Comparison of ENCODE assay signal across 8 cellular contexts in genomic region chr1:155687705-155688317, GRCh38. TPM values are rescaled to one million over a fixed set of nuclear protein-coding genes. Genes with fewer than 3 reads are reported as not detected.
DNase-seq lines count a peak whose midpoint lies in the region; ATAC-seq and TF ChIP-seq lines count a peak whose summit lies in the region.
"Not testable (repeated sequence)": the region's sequence is repeated elsewhere in the genome, so short reads cannot be mapped to it uniquely, and the experiment has no call there.

No MANE protein-coding gene starts in this region.

- not testable (repeated sequence) for H3K27me3 Mint-ChIP-seq in IgD-negative memory B cell

- not testable (repeated sequence) for H3K27me3 ChIP-seq in hepatocyte; neuron (ENCODE audit: insufficient read depth, low read length); tibial nerve

- peak overlapping the region; percentile 91 for H3K4me3 ChIP-seq in HEK293 (ENCODE audit: low read depth, low read length)
- H3K4me3 ChIP-seq in WI38 (ENCODE audit: low read depth, low read length), result peak overlapping the region; percentile 92
- H3K4me3 ChIP-seq in hepatocyte, result peak overlapping the region; percentile 57
- H3K4me3 ChIP-seq in neuron (ENCODE audit: low read length), result peak overlapping the region; percentile 79
- H3K4me3 ChIP-seq in tibial nerve, result peak overlapping the region; percentile 74 to 99 (median 92)

- peak overlapping the region; percentile 91 for H3K4me2 ChIP-seq in hepatocyte

- H3K36me3 Mint-ChIP-seq in IgD-negative memory B cell, result peaks cover 13% of the 10 kb centered on the region

- peaks cover 37 to 50% (median 46%) of the 10 kb centered on the region in 3 donors for H3K4me1 Mint-ChIP-seq in IgD-negative memory B cell

- peak; percentile 30 for ATAC-seq in GM18502 (IDR thresholded peaks at IDR 0.05; ENCODE audit: poor library complexity, unreplicated experiment)

- WGBS in hepatocyte (ENCODE audit: low lambda C conversion rate, missing lambda C conversion rate), result 1% methylated on average over 27 of the region's 34 CpGs
- 0 to 1% methylated on average over 26 to 27 of the region's 34 CpGs for WGBS in tibial nerve, 2 donors

- peak; percentile 7 for DNase-seq in cerebellar cortex (ENCODE audit: low spot score)
- DNase-seq in hepatocyte (ENCODE audit: low spot score); tibial nerve (ENCODE audit: low spot score in 2 of 2): not testable (repeated sequence)

- POLR2A ChIA-PET in HEK293 (lab: Yijun Ruan, JAX), result interaction anchor here (0.6 kb wide), 1 partner anchor 246 kb away, joined by 4 read pairs; no protein-coding TSS in a partner anchor

- TF ChIP-seq EP300 in tibial nerve (IDR thresholded peaks at IDR 0.05), result not testable (repeated sequence)

- peak overlapping the region; percentile 97 for H3K27ac ChIP-seq in HEK293 (ENCODE audit: extremely low read depth, low read depth, low read length)
- peak overlapping the region; percentile 98 for H3K27ac ChIP-seq in hepatocyte
- peak overlapping the region; percentile 88 to 98 (median 96) for H3K27ac ChIP-seq in tibial nerve

- not testable (repeated sequence) for TF ChIP-seq CTCF in HEK293 (tag by site-specific recombination; IDR thresholded peaks at IDR 0.05); WI38 (IDR thresholded peaks at IDR 0.05; ENCODE audit: low read depth, low read length); hepatocyte (IDR thresholded peaks at IDR 0.05; ENCODE audit: poor library complexity); tibial nerve (IDR thresholded peaks at IDR 0.05)

- not testable (repeated sequence) for H3K9me3 Mint-ChIP-seq in IgD-negative memory B cell

- peak overlapping the region; percentile 84 to 98 (median 95) for H3K27ac Mint-ChIP-seq in IgD-negative memory B cell

- H3K9me2 ChIP-seq in hepatocyte (replicated peaks; ENCODE audit: insufficient read depth), result not testable (repeated sequence)

- TF ChIP-seq POLR2A in tibial nerve (IDR thresholded peaks at IDR 0.05), result not testable (repeated sequence)

- CTCF ChIA-PET in HEK293 (lab: Yijun Ruan, JAX), result not testable (repeated sequence)

- peaks cover 84% of the 10 kb centered on the region for H3K79me2 ChIP-seq in hepatocyte

- not testable (repeated sequence) for H3K9me3 ChIP-seq in HEK293 (ENCODE audit: control insufficient read depth, insufficient read depth, low read depth, low read length); hepatocyte (ENCODE audit: low read depth); neuron (ENCODE audit: low read length); tibial nerve

- peaks cover 40% of the 10 kb centered on the region for H4K20me1 ChIP-seq in hepatocyte (ENCODE audit: insufficient read depth, poor library complexity, severe bottlenecking)

- not testable (repeated sequence) for H3K4me1 ChIP-seq in HEK293 (ENCODE audit: control insufficient read depth, insufficient read depth, low read length)
- peaks cover 13% of the 10 kb centered on the region for H3K4me1 ChIP-seq in hepatocyte (ENCODE audit: insufficient read depth)
- peaks cover 14% of the 10 kb centered on the region for H3K4me1 ChIP-seq in neuron (ENCODE audit: insufficient read depth, low read length)
- peaks cover 3 to 58% (median 23%) of the 10 kb centered on the region in 4 donors for H3K4me1 ChIP-seq in tibial nerve

- H2AFZ ChIP-seq in hepatocyte (peak overlapping the region; percentile 27), neuron (ENCODE audit: low read depth, low read length) (peak overlapping the region; percentile 48)

- H3K36me3 ChIP-seq in HEK293 (ENCODE audit: control insufficient read depth in 2 of 2, insufficient read depth in 1 of 2, low read length in 2 of 2) (peaks cover 5 to 19% of the 10 kb centered on the region in 2 experiments; a peak in 2 of 3 replicates), neuron (ENCODE audit: insufficient read depth, low read length) (peaks cover 14% of the 10 kb centered on the region), tibial nerve (peaks cover 0 to 17% (median 0%) of the 10 kb centered on the region in 3 donors)
- not testable (repeated sequence) for H3K36me3 ChIP-seq in hepatocyte (replicated peaks; ENCODE audit: insufficient read depth, low read depth)

- peak overlapping the region; percentile 94 to 99 (median 96) for H3K4me3 Mint-ChIP-seq in IgD-negative memory B cell

TF ChIP-seq in HEK293, 187 proteins besides CTCF, POLR2A, EP300 and RAD21:
- TF ChIP-seq IKZF3 (tag by site-specific recombination; IDR thresholded peaks at IDR 0.05) (0 out of 2 replicates have a peak, but pooled peaks have one; percentile 23), ZBTB17 (tag by site-specific recombination; IDR thresholded peaks at IDR 0.05) (peak; percentile 24; the same call in 1 of the 2 replicates), ZNF76 (tag by site-specific recombination; IDR thresholded peaks at IDR 0.05; ENCODE audit: borderline replicate concordance, low read depth) (peak; percentile 84), ZNF366 (tag by site-specific recombination; conservative IDR thresholded peaks at IDR 0.05) (0 out of 2 replicates have a peak, but pooled peaks have one; percentile 10)
- TF ChIP-seq, protein P1, sequence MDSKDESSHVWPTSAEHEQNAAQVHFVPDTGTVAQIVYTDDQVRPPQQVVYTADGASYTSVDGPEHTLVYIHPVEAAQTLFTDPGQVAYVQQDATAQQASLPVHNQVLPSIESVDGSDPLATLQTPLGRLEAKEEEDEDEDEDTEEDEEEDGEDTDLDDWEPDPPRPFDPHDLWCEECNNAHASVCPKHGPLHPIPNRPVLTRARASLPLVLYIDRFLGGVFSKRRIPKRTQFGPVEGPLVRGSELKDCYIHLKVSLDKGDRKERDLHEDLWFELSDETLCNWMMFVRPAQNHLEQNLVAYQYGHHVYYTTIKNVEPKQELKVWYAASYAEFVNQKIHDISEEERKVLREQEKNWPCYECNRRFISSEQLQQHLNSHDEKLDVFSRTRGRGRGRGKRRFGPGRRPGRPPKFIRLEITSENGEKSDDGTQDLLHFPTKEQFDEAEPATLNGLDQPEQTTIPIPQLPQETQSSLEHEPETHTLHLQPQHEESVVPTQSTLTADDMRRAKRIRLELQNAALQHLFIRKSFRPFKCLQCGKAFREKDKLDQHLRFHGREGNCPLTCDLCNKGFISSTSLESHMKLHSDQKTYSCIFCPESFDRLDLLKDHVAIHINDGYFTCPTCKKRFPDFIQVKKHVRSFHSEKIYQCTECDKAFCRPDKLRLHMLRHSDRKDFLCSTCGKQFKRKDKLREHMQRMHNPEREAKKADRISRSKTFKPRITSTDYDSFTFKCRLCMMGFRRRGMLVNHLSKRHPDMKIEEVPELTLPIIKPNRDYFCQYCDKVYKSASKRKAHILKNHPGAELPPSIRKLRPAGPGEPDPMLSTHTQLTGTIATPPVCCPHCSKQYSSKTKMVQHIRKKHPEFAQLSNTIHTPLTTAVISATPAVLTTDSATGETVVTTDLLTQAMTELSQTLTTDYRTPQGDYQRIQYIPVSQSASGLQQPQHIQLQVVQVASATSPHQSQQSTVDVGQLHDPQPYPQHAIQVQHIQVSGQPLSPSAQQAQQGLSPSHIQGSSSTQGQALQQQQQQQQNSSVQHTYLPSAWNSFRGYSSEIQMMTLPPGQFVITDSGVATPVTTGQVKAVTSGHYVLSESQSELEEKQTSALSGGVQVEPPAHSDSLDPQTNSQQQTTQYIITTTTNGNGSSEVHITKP (tag by site-specific recombination; IDR thresholded peaks at IDR 0.05), result peak; percentile 50

RNA-seq across cellular contexts. Expression of gene YY1AP1, which starts 0.8 kb away (rescaled TPM):
- polyA plus RNA-seq in IgD-negative memory B cell (43.4 TPM), hepatocyte (27.6 and 35.4 TPM in 2 replicates)
- total RNA-seq in hepatocyte (43.2 and 55.9 TPM in 2 replicates), tibial nerve (100 to 1,000 TPM; 170 to 253 (median 196) TPM)

RNA-seq across cellular contexts. Expression of gene DAP3, which starts 1.1 kb away (rescaled TPM):
- polyA plus RNA-seq in IgD-negative memory B cell (70.3 TPM), hepatocyte (61.5 and 86.9 TPM in 2 replicates)
- total RNA-seq in hepatocyte (90.6 and 115 TPM in 2 replicates), tibial nerve (100 to 1,000 TPM; 101 to 159 (median 138) TPM)
